2 cellular contexts compared by ENCODE assay signal in the genomic region with DNA sequence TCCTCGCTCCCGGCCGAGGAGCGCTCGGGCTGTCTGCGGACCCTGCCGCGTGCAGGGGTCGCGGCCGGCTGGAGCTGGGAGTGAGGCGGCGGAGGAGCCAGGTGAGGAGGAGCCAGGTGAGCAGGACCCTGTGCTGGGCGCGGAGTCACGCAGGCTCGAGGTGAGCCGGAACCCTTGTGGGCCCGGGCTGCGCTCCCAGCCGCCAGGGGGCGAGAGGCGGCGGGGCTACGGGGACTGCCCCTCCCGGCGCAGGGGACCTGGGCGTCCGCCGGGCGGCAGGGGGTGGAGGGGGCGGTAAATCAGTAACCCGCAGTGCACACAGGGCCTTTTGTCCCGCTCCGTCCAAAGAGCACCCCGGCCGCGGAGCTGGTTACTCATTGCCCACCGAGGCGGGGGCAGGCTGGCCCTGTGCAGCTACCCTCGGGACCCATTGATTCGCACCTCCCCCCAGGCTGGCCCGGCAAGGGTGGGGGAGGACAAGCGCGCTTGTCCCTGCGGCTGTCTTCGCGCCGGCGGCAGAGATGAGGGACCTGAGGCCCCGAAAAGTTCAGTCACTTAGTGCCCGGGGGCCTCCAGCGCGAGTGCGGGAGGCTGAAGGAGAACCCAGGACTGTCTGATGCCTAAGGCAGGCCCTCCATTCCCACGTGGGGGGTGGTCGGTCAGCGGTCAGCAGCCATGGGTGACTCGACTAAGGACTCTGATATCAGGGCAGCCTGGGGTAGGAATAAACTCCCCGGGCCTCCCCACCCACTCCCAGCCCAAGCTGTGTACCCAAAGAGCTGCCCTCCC.
TF ChIP-seq lines count a peak whose summit lies in the region.

No MANE protein-coding gene starts in this region.

TF ChIP-seq in Ishikawa, 13 proteins besides CTCF, POLR2A, EP300 and RAD21 (continued from another document):
- peak; percentile 52; the same call in 1 of the 2 replicates for TF ChIP-seq MAX (IDR thresholded peaks at IDR 0.05)
- no peak for TF ChIP-seq EGR1 (IDR thresholded peaks at IDR 0.05)
- peak; percentile 91 for TF ChIP-seq ZBTB7A (IDR thresholded peaks at IDR 0.05; ENCODE audit: low read depth)
- no peak for TF ChIP-seq CEBPB (IDR thresholded peaks at IDR 0.05)
- TF ChIP-seq TEAD4 (IDR thresholded peaks at IDR 0.05): no peak; the same call in 1 of the 2 replicates
- TF ChIP-seq, protein P1, sequence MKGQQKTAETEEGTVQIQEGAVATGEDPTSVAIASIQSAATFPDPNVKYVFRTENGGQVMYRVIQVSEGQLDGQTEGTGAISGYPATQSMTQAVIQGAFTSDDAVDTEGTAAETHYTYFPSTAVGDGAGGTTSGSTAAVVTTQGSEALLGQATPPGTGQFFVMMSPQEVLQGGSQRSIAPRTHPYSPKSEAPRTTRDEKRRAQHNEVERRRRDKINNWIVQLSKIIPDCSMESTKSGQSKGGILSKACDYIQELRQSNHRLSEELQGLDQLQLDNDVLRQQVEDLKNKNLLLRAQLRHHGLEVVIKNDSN (IDR thresholded peaks at IDR 0.05): no peak

TF ChIP-seq in WTC11, 78 proteins besides CTCF, POLR2A, EP300 and RAD21 (continued from another document and continues in another):
- TF ChIP-seq, protein P2, sequence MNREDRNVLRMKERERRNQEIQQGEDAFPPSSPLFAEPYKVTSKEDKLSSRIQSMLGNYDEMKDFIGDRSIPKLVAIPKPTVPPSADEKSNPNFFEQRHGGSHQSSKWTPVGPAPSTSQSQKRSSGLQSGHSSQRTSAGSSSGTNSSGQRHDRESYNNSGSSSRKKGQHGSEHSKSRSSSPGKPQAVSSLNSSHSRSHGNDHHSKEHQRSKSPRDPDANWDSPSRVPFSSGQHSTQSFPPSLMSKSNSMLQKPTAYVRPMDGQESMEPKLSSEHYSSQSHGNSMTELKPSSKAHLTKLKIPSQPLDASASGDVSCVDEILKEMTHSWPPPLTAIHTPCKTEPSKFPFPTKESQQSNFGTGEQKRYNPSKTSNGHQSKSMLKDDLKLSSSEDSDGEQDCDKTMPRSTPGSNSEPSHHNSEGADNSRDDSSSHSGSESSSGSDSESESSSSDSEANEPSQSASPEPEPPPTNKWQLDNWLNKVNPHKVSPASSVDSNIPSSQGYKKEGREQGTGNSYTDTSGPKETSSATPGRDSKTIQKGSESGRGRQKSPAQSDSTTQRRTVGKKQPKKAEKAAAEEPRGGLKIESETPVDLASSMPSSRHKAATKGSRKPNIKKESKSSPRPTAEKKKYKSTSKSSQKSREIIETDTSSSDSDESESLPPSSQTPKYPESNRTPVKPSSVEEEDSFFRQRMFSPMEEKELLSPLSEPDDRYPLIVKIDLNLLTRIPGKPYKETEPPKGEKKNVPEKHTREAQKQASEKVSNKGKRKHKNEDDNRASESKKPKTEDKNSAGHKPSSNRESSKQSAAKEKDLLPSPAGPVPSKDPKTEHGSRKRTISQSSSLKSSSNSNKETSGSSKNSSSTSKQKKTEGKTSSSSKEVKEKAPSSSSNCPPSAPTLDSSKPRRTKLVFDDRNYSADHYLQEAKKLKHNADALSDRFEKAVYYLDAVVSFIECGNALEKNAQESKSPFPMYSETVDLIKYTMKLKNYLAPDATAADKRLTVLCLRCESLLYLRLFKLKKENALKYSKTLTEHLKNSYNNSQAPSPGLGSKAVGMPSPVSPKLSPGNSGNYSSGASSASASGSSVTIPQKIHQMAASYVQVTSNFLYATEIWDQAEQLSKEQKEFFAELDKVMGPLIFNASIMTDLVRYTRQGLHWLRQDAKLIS (CRISPR knock-in tag; IDR thresholded peaks at IDR 0.05; ENCODE audit: borderline replicate concordance): no peak
- TF ChIP-seq PRRX2 (CRISPR knock-in tag; IDR thresholded peaks at IDR 0.05) (no peak), ZNF416 (CRISPR knock-in tag; IDR thresholded peaks at IDR 0.05) (no peak), SP1 (CRISPR knock-in tag; conservative IDR thresholded peaks at IDR 0.05) (peak; percentile 83), MXD4 (CRISPR knock-in tag; IDR thresholded peaks at IDR 0.05; ENCODE audit: borderline replicate concordance) (no peak), GRHL2 (CRISPR knock-in tag; IDR thresholded peaks at IDR 0.05; ENCODE audit: insufficient replicate concordance, severe bottlenecking) (no peak), TCF7 (CRISPR knock-in tag; IDR thresholded peaks at IDR 0.05; ENCODE audit: low read depth) (no peak), ESRRA (CRISPR knock-in tag; IDR thresholded peaks at IDR 0.05; ENCODE audit: borderline replicate concordance) (peak; percentile 13; the same call in 1 of the 2 replicates), GABPB1 (CRISPR knock-in tag; IDR thresholded peaks at IDR 0.05) (0 out of 2 replicates have a peak, but pooled peaks have one; percentile 42), SMAD3 (CRISPR knock-in tag; IDR thresholded peaks at IDR 0.05; ENCODE audit: borderline replicate concordance) (no peak), MAX (CRISPR knock-in tag; IDR thresholded peaks at IDR 0.05) (peak; percentile 76), CREM (CRISPR knock-in tag; IDR thresholded peaks at IDR 0.05) (0 out of 2 replicates have a peak, but pooled peaks have one; percentile 17), FOXJ3 (CRISPR knock-in tag; IDR thresholded peaks at IDR 0.05; ENCODE audit: borderline replicate concordance) (no peak), NR2C2 (CRISPR knock-in tag; IDR thresholded peaks at IDR 0.05) (no peak), E2F5 (CRISPR knock-in tag; IDR thresholded peaks at IDR 0.05) (no peak), ETV6 (CRISPR knock-in tag; IDR thresholded peaks at IDR 0.05) (peak; percentile 14; the same call in 1 of the 2 replicates), ZNF425 (CRISPR knock-in tag; conservative IDR thresholded peaks at IDR 0.05) (no peak), SMAD4 (CRISPR knock-in tag; IDR thresholded peaks at IDR 0.05) (no peak), ZNF423 (CRISPR knock-in tag; IDR thresholded peaks at IDR 0.05) (no peak), ZNF317 (CRISPR knock-in tag; IDR thresholded peaks at IDR 0.05; ENCODE audit: borderline replicate concordance, low read depth) (no peak), NR3C1 (CRISPR knock-in tag; conservative IDR thresholded peaks at IDR 0.05; ENCODE audit: low read depth) (0 out of 2 replicates have a peak, but pooled peaks have one; percentile 55), IRF1 (CRISPR knock-in tag; IDR thresholded peaks at IDR 0.05) (no peak), HMGA2 (CRISPR knock-in tag; IDR thresholded peaks at IDR 0.05) (no peak), ZNF263 (CRISPR knock-in tag; IDR thresholded peaks at IDR 0.05; ENCODE audit: low read depth) (no peak), ATF1 (CRISPR knock-in tag; IDR thresholded peaks at IDR 0.05) (no peak), GTF2I (CRISPR knock-in tag; conservative IDR thresholded peaks at IDR 0.05) (no peak), TEAD1 (CRISPR knock-in tag; IDR thresholded peaks at IDR 0.05) (peak; percentile 76; the same call in 1 of the 2 replicates), CBFB (CRISPR knock-in tag; IDR thresholded peaks at IDR 0.05; ENCODE audit: low read depth) (no peak), ZNF512 (CRISPR knock-in tag; IDR thresholded peaks at IDR 0.05; ENCODE audit: borderline replicate concordance) (no peak), E2F4 (CRISPR knock-in tag; IDR thresholded peaks at IDR 0.05; ENCODE audit: borderline replicate concordance, low read depth) (no peak), MYBL2 (CRISPR knock-in tag; IDR thresholded peaks at IDR 0.05) (peak; percentile 43; the same call in 1 of the 2 replicates), TEAD4 (CRISPR knock-in tag; IDR thresholded peaks at IDR 0.05) (no peak), ZNF671 (CRISPR knock-in tag; IDR thresholded peaks at IDR 0.05) (no peak), ATF6 (CRISPR knock-in tag; IDR thresholded peaks at IDR 0.05) (no peak), CREB1 (CRISPR knock-in tag; IDR thresholded peaks at IDR 0.05) (no peak)
- TF ChIP-seq, protein P1 (CRISPR knock-in tag; IDR thresholded peaks at IDR 0.05): peak; percentile 9; the same call in 1 of the 2 replicates
- TF ChIP-seq, protein P3, sequence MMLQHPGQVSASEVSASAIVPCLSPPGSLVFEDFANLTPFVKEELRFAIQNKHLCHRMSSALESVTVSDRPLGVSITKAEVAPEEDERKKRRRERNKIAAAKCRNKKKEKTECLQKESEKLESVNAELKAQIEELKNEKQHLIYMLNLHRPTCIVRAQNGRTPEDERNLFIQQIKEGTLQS (CRISPR knock-in tag; conservative IDR thresholded peaks at IDR 0.05): no peak
- TF ChIP-seq, protein P4, sequence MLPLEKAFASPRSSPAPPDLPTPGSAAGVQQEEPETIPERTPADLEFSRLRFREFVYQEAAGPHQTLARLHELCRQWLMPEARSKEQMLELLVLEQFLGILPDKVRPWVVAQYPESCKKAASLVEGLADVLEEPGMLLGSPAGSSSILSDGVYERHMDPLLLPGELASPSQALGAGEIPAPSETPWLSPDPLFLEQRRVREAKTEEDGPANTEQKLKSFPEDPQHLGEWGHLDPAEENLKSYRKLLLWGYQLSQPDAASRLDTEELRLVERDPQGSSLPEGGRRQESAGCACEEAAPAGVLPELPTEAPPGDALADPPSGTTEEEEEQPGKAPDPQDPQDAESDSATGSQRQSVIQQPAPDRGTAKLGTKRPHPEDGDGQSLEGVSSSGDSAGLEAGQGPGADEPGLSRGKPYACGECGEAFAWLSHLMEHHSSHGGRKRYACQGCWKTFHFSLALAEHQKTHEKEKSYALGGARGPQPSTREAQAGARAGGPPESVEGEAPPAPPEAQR (CRISPR knock-in tag; IDR thresholded peaks at IDR 0.05): no peak
